8 cellular contexts compared by ENCODE assay signal in genomic region chr4:82428969-82429727, GRCh38. TPM values are rescaled to one million over a fixed set of nuclear protein-coding genes. Genes with fewer than 3 reads are reported as not detected.
A peak's percentile ranks its signal among the peaks of the same experiment; 100 is the strongest.
DNase-seq lines count a peak whose midpoint lies in the region; ATAC-seq, FAIRE-seq and TF ChIP-seq lines count a peak whose summit lies in the region.

No MANE protein-coding gene starts in this region.

- peak overlapping the region; percentile 96 for H3K56ac ChIP-seq in H1 (replicated peaks; ENCODE audit: insufficient read length, low read depth, low read length)

- CTCF ChIA-PET in H1 (lab: Charles Lee; ENCODE audit: partially characterized antibody): interaction anchor here (0.6 to 2.5 kb wide), 13 partner anchors 9 to 111 kb away, joined by 3 to 9 read pairs (median 4); no protein-coding TSS in a partner anchor

- H3K4me2 ChIP-seq in H1 (ENCODE audit: insufficient read depth in 1 of 2, low read depth in 2 of 2, low read length in 2 of 2): peak overlapping the region; percentile 78 to 84

- no peaks in the 10 kb centered on the region for H3K9me3 ChIP-seq in H1 (ENCODE audit: insufficient read depth in 2 of 2, low read depth in 1 of 2, low read length in 1 of 2)

- DNase-seq in Caki2 (ENCODE audit: low read depth) (peak; percentile 93), HT1080 (ENCODE audit: low read depth) (peak; percentile 91), H1 (ENCODE audit: low read depth in 1 of 2, low spot score in 2 of 2) (peak; percentile 76 to 96), mesothelial cell of epicardium (ENCODE audit: low spot score in 2 of 2, unreplicated experiment in 2 of 2) (peak; percentile 90 to 99)
- DNase-seq in NK-92 treated with Interleukin-12 subunit alpha and Interleukin-12 subunit beta, amount 100 ng/mL, for 24 hours (lab: John Stamatoyannopoulos, UW): peak; percentile 74
- peak; percentile 84 to 92 (median 90) for DNase-seq in activated CD8-positive, alpha-beta memory T cell treated with anti-CD3 and anti-CD28 coated beads for 48 hours (ENCODE audit: low read depth in 2 of 3, low spot score in 2 of 3)
- DNase-seq in stimulated activated CD8-positive, alpha-beta memory T cell treated with anti-CD3 and anti-CD28 coated beads, Interleukin-15, amount 100 ng/mL, for 48 hours (ENCODE audit: low read depth in 2 of 2): peak; percentile 87 to 90

- peak overlapping the region; percentile 11; the same call in 1 of the 2 replicates for H2AK5ac ChIP-seq in H1 (ENCODE audit: low read depth, low read length)

- in situ Hi-C loops in Caki2 (cut with HindIII; ENCODE audit: low pct_unique_long_range_greater_than_20kb, low sequenced_read_pairs): loop anchor here (10.0 kb wide), 1 partner anchor 54 kb away; the partner anchor contains the start of gene HNRNPD

- peaks cover 45% of the 10 kb centered on the region for H3K36me3 Mint-ChIP-seq in mesothelial cell of epicardium

- H4K8ac ChIP-seq in H1 (ENCODE audit: extremely low read depth, insufficient read depth, low read length): peak overlapping the region; percentile 99

- no peaks in the 10 kb centered on the region for H3K79me1 ChIP-seq in H1 (ENCODE audit: low read depth, low read length)

- no peak for FAIRE-seq in H1 (lab: Jason Lieb, UNC)

- peaks cover 3% of the 10 kb centered on the region for H3K23me2 ChIP-seq in H1 (ENCODE audit: low read depth, low read length)

- H3K23ac ChIP-seq in H1 (ENCODE audit: insufficient read length): no peak overlapping the region

- no peak overlapping the region for H2BK120ac ChIP-seq in H1 (replicated peaks; ENCODE audit: low read depth, low read length)

- TF ChIP-seq CTCF in H1 (IDR thresholded peaks at IDR 0.05; ENCODE audit: control extremely low read depth in 1 of 3, insufficient read depth in 1 of 3, low read depth in 1 of 3, low read length in 3 of 3) (peak; percentile 59 to 75 (median 75)), mesothelial cell of epicardium (IDR thresholded peaks at IDR 0.05; ENCODE audit: unreplicated experiment) (peak; percentile 98)

- H4K91ac ChIP-seq in H1 (replicated peaks; ENCODE audit: insufficient read length, low read length): peak overlapping the region; percentile 95

- peak; percentile 52 for ATAC-seq in GM21367 (IDR thresholded peaks at IDR 0.05; ENCODE audit: unreplicated experiment)

- POLR2A ChIA-PET in H1 (lab: Charles Lee; ENCODE audit: partially characterized antibody): interaction anchor here (0.7 to 7.3 kb wide), 52 partner anchors 9 to 473 kb away, joined by 3 to 126 read pairs (median 4); partner anchors contain the start of genes HNRNPD, THAP9 and TMEM150C

- H4K20me1 ChIP-seq in H1 (replicated peaks in 1 of 2; ENCODE audit: control insufficient read depth in 1 of 2, insufficient read depth in 2 of 2, low read length in 2 of 2): peaks cover 35 to 41% of the 10 kb centered on the region in 2 experiments

- no peaks in the 10 kb centered on the region for H3K9me3 Mint-ChIP-seq in mesothelial cell of epicardium

- TF ChIP-seq POLR2A in H1 (IDR thresholded peaks at IDR 0.05; ENCODE audit: control extremely low read depth in 1 of 2, low read depth in 2 of 2, low read length in 2 of 2): peak; percentile 81 to 88; a peak in 2 of 3 replicates

- peak overlapping the region; percentile 99 to 100 (median 100) for H3K9ac ChIP-seq in H1 (replicated peaks in 1 of 4; ENCODE audit: extremely low read depth in 1 of 4, low read depth in 3 of 4, low read length in 3 of 4)

- 0% methylated on average over 57 of the region's 83 CpGs; no CpG with 5 or more reads in 1 of the 2 experiments for WGBS in H1 (ENCODE audit: extremely low coverage in 1 of 2, insufficient coverage in 1 of 2, insufficient read length in 1 of 2, insufficient replicate concordance in 2 of 2, low coverage in 1 of 2, low lambda C conversion rate in 2 of 2, missing lambda C conversion rate in 1 of 2), 2 experiments

- H3K27ac Mint-ChIP-seq in mesothelial cell of epicardium: peak overlapping the region; percentile 100

- peak overlapping the region; percentile 99 for H2BK5ac ChIP-seq in H1 (ENCODE audit: low read depth, low read length)

- H3K4me1 ChIP-seq in H1 (replicated peaks in 1 of 4; ENCODE audit: control insufficient read depth in 3 of 4, insufficient read depth in 4 of 4, low read length in 3 of 4): peaks cover 0 to 4% (median 2%) of the 10 kb centered on the region in 4 experiments; a peak in 3 of 7 replicates

- H3K14ac ChIP-seq in H1 (ENCODE audit: insufficient read length): peak overlapping the region; percentile 9

- no peaks in the 10 kb centered on the region for H3K27me3 ChIP-seq in H1 (replicated peaks in 1 of 4; ENCODE audit: control insufficient read depth in 3 of 4, extremely low read depth in 1 of 4, insufficient read depth in 3 of 4, low read length in 3 of 4)

- H3K79me2 ChIP-seq in H1 (ENCODE audit: control insufficient read depth in 1 of 2, insufficient read depth in 2 of 2, low read length in 2 of 2): peaks cover 59 to 85% of the 10 kb centered on the region in 2 experiments

- no peak overlapping the region for H2BK20ac ChIP-seq in H1 (ENCODE audit: low read length)

- no peak for TF ChIP-seq EP300 in H1 (IDR thresholded peaks at IDR 0.05; ENCODE audit: borderline replicate concordance in 1 of 2, low read depth in 2 of 2, low read length in 2 of 2)

- peak overlapping the region; percentile 100 for H3K18ac ChIP-seq in H1 (ENCODE audit: extremely low read depth, low read length)

- peaks cover 17 to 45% (median 38%) of the 10 kb centered on the region in 4 experiments for H3K36me3 ChIP-seq in H1 (ENCODE audit: control insufficient read depth in 2 of 4, insufficient read depth in 4 of 4, low read length in 3 of 4)

- H2BK15ac ChIP-seq in H1 (ENCODE audit: low read length): no peak overlapping the region

- 0 out of 2 replicates have a peak overlapping the region, but pooled peaks have one; percentile 61 for H2BK12ac ChIP-seq in H1 (ENCODE audit: low read depth, low read length)

- H3K4me3 ChIP-seq in H1 (ENCODE audit: extremely low read depth in 1 of 4, insufficient read depth in 2 of 4, low read depth in 3 of 4, low read length in 4 of 4): peak overlapping the region; percentile 94 to 97 (median 94)

- peak overlapping the region; percentile 100 for H3K4me3 Mint-ChIP-seq in mesothelial cell of epicardium

- peaks cover 47% of the 10 kb centered on the region for H3K4me1 Mint-ChIP-seq in mesothelial cell of epicardium

- peak overlapping the region; percentile 99 for H4K5ac ChIP-seq in H1 (ENCODE audit: insufficient read length, low read depth, low read length)

- H3K27me3 Mint-ChIP-seq in mesothelial cell of epicardium (ENCODE audit: low read depth): no peaks in the 10 kb centered on the region

- no peak overlapping the region for H2AFZ ChIP-seq in H1 (ENCODE audit: low read length)

- H3K4ac ChIP-seq in H1 (replicated peaks; ENCODE audit: insufficient read length, low read depth, low read length): peak overlapping the region; percentile 100

- peak overlapping the region; percentile 99 for H3K27ac ChIP-seq in H1 (ENCODE audit: low read depth, low read length)

- 0 out of 4 replicates have a peak, but pooled peaks of 1 of the 2 experiments have one; percentile 24 for TF ChIP-seq RAD21 in H1 (IDR thresholded peaks at IDR 0.05 in 1 of 2, conservative IDR thresholded peaks at IDR 0.05 in 1 of 2; ENCODE audit: low read depth in 2 of 2, low read length in 2 of 2)

RNA-seq across cellular contexts. Expression of gene HNRNPDL, which starts 1.1 kb away (rescaled TPM):
- 118 and 140 TPM in 2 replicates for total RNA-seq in Caki2 (2014; rRNA removed; shearing (Covaris generic); ENCODE audit: low replicate concordance)
- total RNA-seq in HT1080 (2014; rRNA removed; shearing (Covaris generic)): 288 and 338 TPM in 2 replicates
- polyA plus RNA-seq in HT1080 (2015; cell fraction: cytosol; rRNA removed): 316 and 339 TPM in 2 replicates
- 696 and 707 TPM in 2 replicates for polyA plus RNA-seq in HT1080 (2015; cell fraction: nucleus; rRNA removed)
- 408 and 411 TPM in 2 replicates for total RNA-seq in H1 (2021; fragmentation: NEBNext Ultra II Directional; extraction: Animal tissue kit (Norgen Biotek cat#: 25700))
- polyA plus RNA-seq in H1 (2011; rRNA removed): 133 and 197 TPM in 2 replicates
- 371 TPM for polyA plus RNA-seq in H1 (2011; cell fraction: cytosol; rRNA removed)
- polyA plus RNA-seq in H1 (2011; cell fraction: nucleus; rRNA removed): 158 TPM
- polyA plus RNA-seq in H1 (2012, experiment 1 of 2): 321 to 400 TPM (median 352 TPM) in 4 replicates
- polyA plus RNA-seq in H1 (2012, experiment 2 of 2): 68.1 TPM
- 392 TPM for polyA plus RNA-seq in H1 (2013, experiment 1 of 2)
- polyA plus RNA-seq in H1 (2013, experiment 2 of 2): 386 TPM
- polyA minus RNA-seq in H1 (2011; rRNA and poly(A)+ RNA removed): 31.2 and 33.1 TPM in 2 replicates
- 81.2 TPM for polyA minus RNA-seq in H1 (2011; cell fraction: cytosol; rRNA and poly(A)+ RNA removed)
- 136 TPM for polyA minus RNA-seq in H1 (2011; cell fraction: nucleus; rRNA and poly(A)+ RNA removed)
- total RNA-seq in mesothelial cell of epicardium: 467 to 470 TPM (median 467 TPM) in 3 replicates

RNA-seq across cellular contexts. Expression of gene ENOPH1, which starts 1.2 kb away (rescaled TPM):
- total RNA-seq in Caki2 (2014; rRNA removed; shearing (Covaris generic); ENCODE audit: low replicate concordance): 45.0 and 45.2 TPM in 2 replicates
- total RNA-seq in HT1080 (2014; rRNA removed; shearing (Covaris generic)): 80.7 and 88.0 TPM in 2 replicates
- 65.9 and 73.1 TPM in 2 replicates for polyA plus RNA-seq in HT1080 (2015; cell fraction: cytosol; rRNA removed)
- polyA plus RNA-seq in HT1080 (2015; cell fraction: nucleus; rRNA removed): 34.1 and 36.7 TPM in 2 replicates
- 83.0 and 89.3 TPM in 2 replicates for total RNA-seq in H1 (2021; fragmentation: NEBNext Ultra II Directional; extraction: Animal tissue kit (Norgen Biotek cat#: 25700))
- 19.7 and 25.1 TPM in 2 replicates for polyA plus RNA-seq in H1 (2011; rRNA removed)
- 34.9 TPM for polyA plus RNA-seq in H1 (2011; cell fraction: cytosol; rRNA removed)
- polyA plus RNA-seq in H1 (2011; cell fraction: nucleus; rRNA removed): 22.6 TPM
- polyA plus RNA-seq in H1 (2012, experiment 1 of 2): 61.7 to 75.0 TPM (median 64.4 TPM) in 4 replicates
- 15.3 TPM for polyA plus RNA-seq in H1 (2012, experiment 2 of 2)
- 49.3 TPM for polyA plus RNA-seq in H1 (2013, experiment 1 of 2)
- 49.9 TPM for polyA plus RNA-seq in H1 (2013, experiment 2 of 2)
- polyA minus RNA-seq in H1 (2011; rRNA and poly(A)+ RNA removed): 19.9 and 22.3 TPM in 2 replicates
- polyA minus RNA-seq in H1 (2011; cell fraction: cytosol; rRNA and poly(A)+ RNA removed): 19.0 TPM
- polyA minus RNA-seq in H1 (2011; cell fraction: nucleus; rRNA and poly(A)+ RNA removed): 23.6 TPM
- 27.5 to 28.0 TPM (median 27.8 TPM) in 3 replicates for total RNA-seq in mesothelial cell of epicardium

RNA-seq across cellular contexts. Expression of gene HNRNPD, which starts 55.4 kb away (rescaled TPM):
- total RNA-seq in Caki2 (2014; rRNA removed; shearing (Covaris generic); ENCODE audit: low replicate concordance): 24.0 and 42.8 TPM in 2 replicates
- 53.6 and 85.2 TPM in 2 replicates for total RNA-seq in HT1080 (2014; rRNA removed; shearing (Covaris generic))
- 420 and 485 TPM in 2 replicates for polyA plus RNA-seq in HT1080 (2015; cell fraction: cytosol; rRNA removed)
- 504 and 567 TPM in 2 replicates for polyA plus RNA-seq in HT1080 (2015; cell fraction: nucleus; rRNA removed)
- 642 and 646 TPM in 2 replicates for total RNA-seq in H1 (2021; fragmentation: NEBNext Ultra II Directional; extraction: Animal tissue kit (Norgen Biotek cat#: 25700))
- 118 and 144 TPM in 2 replicates for polyA plus RNA-seq in H1 (2011; rRNA removed)
- 153 TPM for polyA plus RNA-seq in H1 (2011; cell fraction: cytosol; rRNA removed)
- polyA plus RNA-seq in H1 (2011; cell fraction: nucleus; rRNA removed): 156 TPM
- 510 to 581 TPM (median 530 TPM) in 4 replicates for polyA plus RNA-seq in H1 (2012, experiment 1 of 2)
- 265 TPM for polyA plus RNA-seq in H1 (2012, experiment 2 of 2)
- polyA plus RNA-seq in H1 (2013, experiment 1 of 2): 610 TPM
- 607 TPM for polyA plus RNA-seq in H1 (2013, experiment 2 of 2)
- 33.5 and 37.3 TPM in 2 replicates for polyA minus RNA-seq in H1 (2011; rRNA and poly(A)+ RNA removed)
- polyA minus RNA-seq in H1 (2011; cell fraction: cytosol; rRNA and poly(A)+ RNA removed): 85.3 TPM
- 102 TPM for polyA minus RNA-seq in H1 (2011; cell fraction: nucleus; rRNA and poly(A)+ RNA removed)
- 338 to 352 TPM (median 344 TPM) in 3 replicates for total RNA-seq in mesothelial cell of epicardium

Comparison
In these comparisons a context has a peak if more than half of its experiments do, and no peak if none do; other contexts are left out.
1. Peak in every context shown above with its lines: DNase-seq, ATAC-seq, H3K4me3 ChIP-seq and H3K27ac ChIP-seq.